ENCODE assay signal across 4 cellular contexts in the genomic region with DNA sequence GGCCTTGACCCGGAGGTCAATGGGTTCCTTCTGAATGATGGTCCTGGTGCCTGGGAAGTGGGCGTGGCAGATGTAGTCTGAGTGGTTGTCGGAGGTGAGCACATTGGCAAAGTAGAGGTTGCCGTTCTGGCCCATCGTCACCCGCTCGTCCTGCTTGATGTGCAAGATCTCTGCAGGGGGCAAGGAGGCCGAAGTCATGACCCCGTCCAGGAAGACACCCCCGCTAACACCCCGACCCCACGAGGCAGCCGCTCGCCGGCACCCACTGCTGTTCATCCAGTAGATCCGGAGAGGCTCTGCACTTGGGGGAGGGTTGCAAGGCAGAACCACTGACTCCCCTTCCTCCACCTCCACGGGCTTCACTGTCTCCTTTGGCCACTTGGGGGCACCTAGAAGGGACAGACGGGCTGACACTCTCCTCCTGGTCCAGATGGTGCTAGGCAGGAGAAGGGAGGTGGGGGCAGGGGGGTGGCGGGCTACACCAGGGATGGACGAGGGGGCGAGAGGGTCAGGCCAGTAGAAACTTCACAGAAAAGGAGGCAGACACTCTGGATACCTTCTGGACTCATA.
TF ChIP-seq lines count a peak whose summit lies in the region.

No MANE protein-coding gene starts in this region.

TF ChIP-seq in SK-N-SH, 30 proteins besides CTCF, POLR2A, EP300 and RAD21 (continued from another document):
- TF ChIP-seq, protein P1, sequence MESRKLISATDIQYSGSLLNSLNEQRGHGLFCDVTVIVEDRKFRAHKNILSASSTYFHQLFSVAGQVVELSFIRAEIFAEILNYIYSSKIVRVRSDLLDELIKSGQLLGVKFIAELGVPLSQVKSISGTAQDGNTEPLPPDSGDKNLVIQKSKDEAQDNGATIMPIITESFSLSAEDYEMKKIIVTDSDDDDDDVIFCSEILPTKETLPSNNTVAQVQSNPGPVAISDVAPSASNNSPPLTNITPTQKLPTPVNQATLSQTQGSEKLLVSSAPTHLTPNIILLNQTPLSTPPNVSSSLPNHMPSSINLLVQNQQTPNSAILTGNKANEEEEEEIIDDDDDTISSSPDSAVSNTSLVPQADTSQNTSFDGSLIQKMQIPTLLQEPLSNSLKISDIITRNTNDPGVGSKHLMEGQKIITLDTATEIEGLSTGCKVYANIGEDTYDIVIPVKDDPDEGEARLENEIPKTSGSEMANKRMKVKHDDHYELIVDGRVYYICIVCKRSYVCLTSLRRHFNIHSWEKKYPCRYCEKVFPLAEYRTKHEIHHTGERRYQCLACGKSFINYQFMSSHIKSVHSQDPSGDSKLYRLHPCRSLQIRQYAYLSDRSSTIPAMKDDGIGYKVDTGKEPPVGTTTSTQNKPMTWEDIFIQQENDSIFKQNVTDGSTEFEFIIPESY (IDR thresholded peaks at IDR 0.05; ENCODE audit: borderline replicate concordance, low read depth), result no peak

TF ChIP-seq in SK-N-SH treated with all-trans-retinoic acid at 6 μM for 48 hours, 23 proteins besides CTCF, POLR2A, EP300 and RAD21 (continued from another document):
- TF ChIP-seq PATZ1 (CRISPR knock-in tag; IDR thresholded peaks at IDR 0.05; ENCODE audit: borderline replicate concordance), result no peak
- TF ChIP-seq OSR1 (CRISPR knock-in tag; IDR thresholded peaks at IDR 0.05), result no peak
TF ChIP-seq in SK-N-SH treated with all-trans-retinoic acid at 6 μM for 48 hours: peak in this region for 0.

TF ChIP-seq in GM23338, 12 proteins besides CTCF, POLR2A, EP300 and RAD21 (continued from another document):
- TF ChIP-seq ZNF462 (CRISPR knock-in tag; IDR thresholded peaks at IDR 0.05), result no peak

TF ChIP-seq in K562, 482 proteins besides CTCF, POLR2A, EP300 and RAD21 (continued from another document):
- TF ChIP-seq CHD7 (IDR thresholded peaks at IDR 0.05; ENCODE audit: low read depth, low read length) (no peak), TOE1 (IDR thresholded peaks at IDR 0.05; ENCODE audit: borderline replicate concordance) (no peak), TOE1 (CRISPR knock-in tag; IDR thresholded peaks at IDR 0.05; ENCODE audit: borderline replicate concordance, low read depth) (no peak), PCBP2 (IDR thresholded peaks at IDR 0.05; ENCODE audit: low read depth, low read length, poor library complexity, severe bottlenecking) (no peak)
- TF ChIP-seq, protein P2, sequence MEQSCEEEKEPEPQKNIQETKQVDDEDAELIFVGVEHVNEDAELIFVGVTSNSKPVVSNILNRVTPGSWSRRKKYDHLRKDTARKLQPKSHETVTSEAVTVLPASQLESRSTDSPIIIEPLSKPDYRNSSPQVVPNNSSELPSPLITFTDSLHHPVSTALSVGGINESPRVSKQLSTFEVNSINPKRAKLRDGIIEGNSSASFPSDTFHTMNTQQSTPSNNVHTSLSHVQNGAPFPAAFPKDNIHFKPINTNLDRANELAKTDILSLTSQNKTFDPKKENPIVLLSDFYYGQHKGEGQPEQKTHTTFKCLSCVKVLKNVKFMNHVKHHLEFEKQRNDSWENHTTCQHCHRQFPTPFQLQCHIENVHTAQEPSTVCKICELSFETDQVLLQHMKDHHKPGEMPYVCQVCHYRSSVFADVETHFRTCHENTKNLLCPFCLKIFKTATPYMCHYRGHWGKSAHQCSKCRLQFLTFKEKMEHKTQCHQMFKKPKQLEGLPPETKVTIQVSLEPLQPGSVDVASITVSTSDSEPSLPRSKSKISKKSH (CRISPR knock-in tag; IDR thresholded peaks at IDR 0.05), result no peak
